ENCODE assay signal across 25 cellular contexts in genomic region chrY:7702481-7702880, GRCh38.
DNase-seq lines count a peak whose midpoint lies in the region; ATAC-seq, FAIRE-seq and TF ChIP-seq lines count a peak whose summit lies in the region.
"Had no signal": no experiment of that assay in that cellular context is flagged by ENCODE, and none has a peak within 500 bp of the region (broad histone marks: within the 10 kb centered on the region; RNA-seq: fewer than 3 reads in every experiment).

No MANE protein-coding gene starts in this region.

- POLR2A ChIA-PET in endothelial cell of umbilical vein (lab: Charles Lee) = no interaction called here

- TF ChIP-seq CTCF in endothelial cell of umbilical vein (IDR thresholded peaks at IDR 0.05; ENCODE audit: extremely low read depth in 1 of 2, insufficient read depth in 1 of 2, low read depth in 1 of 2, low read length in 2 of 2) (no peak), fibroblast of villous mesenchyme (IDR thresholded peaks at IDR 0.05; ENCODE audit: insufficient read depth, low read depth, low read length) (no peak)

- H3K4me2 ChIP-seq in endothelial cell of umbilical vein (ENCODE audit: insufficient read depth, low read length) = no peak overlapping the region
- H3K4me2 ChIP-seq: BLaER1 treated with 17β-estradiol and CSF1 and Interleukin-3, amounts not matched to agents 10 nM and 100 nM; GM23338 had no signal

- TF ChIP-seq POLR2A in endothelial cell of umbilical vein (IDR thresholded peaks at IDR 0.05; ENCODE audit: low read depth, low read length) = no peak

- H3K79me2 ChIP-seq in endothelial cell of umbilical vein (ENCODE audit: control insufficient read depth, insufficient read depth, low read length) = no peaks in the 10 kb centered on the region

- FAIRE-seq in endothelial cell of umbilical vein (lab: Jason Lieb, UNC) = no peak
- FAIRE-seq: A204.1, D721Med, GM12891, GM18507, GM19239 had no signal

- H3K27me3 ChIP-seq in endothelial cell of umbilical vein (ENCODE audit: control insufficient read depth in 2 of 2, insufficient read depth in 2 of 2, low read length in 2 of 2) = no peaks in the 10 kb centered on the region
- H3K27me3 ChIP-seq: BE2C; BLaER1 treated with 17β-estradiol and CSF1 and Interleukin-3, amounts not matched to agents 10 nM and 100 nM had no signal

- ATAC-seq in HG02588 (IDR thresholded peaks at IDR 0.05; ENCODE audit: unreplicated experiment) = no peak
- ATAC-seq: GM23338, HCT116 had no signal

- H4K20me1 ChIP-seq in endothelial cell of umbilical vein (replicated peaks; ENCODE audit: control insufficient read depth, extremely low read depth, insufficient read depth, low read length) = no peaks in the 10 kb centered on the region
- H4K20me1 ChIP-seq: BLaER1 treated with 17β-estradiol and CSF1 and Interleukin-3, amounts not matched to agents 10 nM and 100 nM had no signal

- intact Hi-C loops in endothelial cell of umbilical vein (cut with micrococcal nuclease) = no loop called here

- dilution Hi-C loops in endothelial cell of umbilical vein (cut with MboI; ENCODE audit: extremely low pct_ligation_motif_present, low sequenced_read_pairs) = no loop called here

- no peaks in the 10 kb centered on the region for H3K9me3 ChIP-seq in endothelial cell of umbilical vein (replicated peaks; ENCODE audit: control insufficient read depth, insufficient read depth, low read length)
- H3K9me3 ChIP-seq: BE2C; BLaER1 treated with 17β-estradiol and CSF1 and Interleukin-3, amounts not matched to agents 10 nM and 100 nM had no signal

- no peaks in the 10 kb centered on the region for H3K4me1 ChIP-seq in endothelial cell of umbilical vein (ENCODE audit: control insufficient read depth, extremely low read depth, insufficient read depth, low read length)
- H3K4me1 ChIP-seq: BE2C; BLaER1 treated with 17β-estradiol and CSF1 and Interleukin-3, amounts not matched to agents 10 nM and 100 nM had no signal

- H3K4me3 ChIP-seq in endothelial cell of umbilical vein (replicated peaks in 1 of 3; ENCODE audit: insufficient read depth in 1 of 3, low read depth in 1 of 3, low read length in 3 of 3) (no peak overlapping the region), fibroblast of villous mesenchyme (ENCODE audit: low read depth, low read length) (peak overlapping the region; percentile 53)
- H3K4me3 ChIP-seq: BLaER1 treated with 17β-estradiol and CSF1 and Interleukin-3, amounts not matched to agents 10 nM and 100 nM; GM23338 had no signal

- DNase-seq in NCI-H446 treated with DMSO at 0.1 percent for 48 hours (lab: John Stamatoyannopoulos, UW) = peak; percentile 2
- DNase-seq in NCI-H446 (lab: John Stamatoyannopoulos, UW) = no peak
- peak; percentile 18 for DNase-seq in endothelial cell of umbilical vein (ENCODE audit: low read depth, low spot score)
- DNase-seq in fibroblast of villous mesenchyme (ENCODE audit: low read depth) = no peak
- no peak for DNase-seq in NCI-H2107 (lab: John Stamatoyannopoulos, UW)
- no peak for DNase-seq in NCI-H2029 treated with DMSO at 0.1 percent for 48 hours (lab: John Stamatoyannopoulos, UW)
- no peak for DNase-seq in NCI-H1694 treated with DMSO at 0.1 percent for 48 hours (lab: John Stamatoyannopoulos, UW)
- DNase-seq: AML-193; BE2C; CD4-positive, alpha-beta T cell; CD8-positive, alpha-beta memory T cell; DMS 273 treated with DMSO at 0.1 percent for 48 hours; DMS79 treated with DMSO at 0.1 percent for 48 hours; GF-D8; H9 had no signal

- H2AFZ ChIP-seq in endothelial cell of umbilical vein (ENCODE audit: low read depth, low read length) = no peak overlapping the region
- H2AFZ ChIP-seq: GM23338 had no signal

- no peak overlapping the region for H3K9ac ChIP-seq in endothelial cell of umbilical vein (replicated peaks; ENCODE audit: extremely low read depth, insufficient read depth, low read length)
- H3K9ac ChIP-seq: BLaER1 treated with 17β-estradiol and CSF1 and Interleukin-3, amounts not matched to agents 10 nM and 100 nM had no signal

- H3K9me1 ChIP-seq in endothelial cell of umbilical vein (replicated peaks; ENCODE audit: control insufficient read depth, extremely low read depth, insufficient read depth, low read length) = no peaks in the 10 kb centered on the region

- H3K36me3 ChIP-seq in endothelial cell of umbilical vein (ENCODE audit: control insufficient read depth in 2 of 2, extremely low read depth in 1 of 2, insufficient read depth in 2 of 2, low read length in 2 of 2) = no peaks in the 10 kb centered on the region
- H3K36me3 ChIP-seq: BE2C; BLaER1 treated with 17β-estradiol and CSF1 and Interleukin-3, amounts not matched to agents 10 nM and 100 nM had no signal

- no peak overlapping the region for H3K27ac ChIP-seq in endothelial cell of umbilical vein (ENCODE audit: insufficient read depth, low read depth, low read length)
- H3K27ac ChIP-seq: 22Rv1; BLaER1 treated with 17β-estradiol and CSF1 and Interleukin-3, amounts not matched to agents 10 nM and 100 nM had no signal

- CTCF ChIA-PET in endothelial cell of umbilical vein (lab: Charles Lee) = no interaction called here

- BruUV-seq in endothelial cell of umbilical vein (replicated peaks; lab: Mats Ljungman, UMichigan) = no TSS peak

TF ChIP-seq in endothelial cell of umbilical vein, 7 proteins besides CTCF, POLR2A, EP300 and RAD21:
- no peak for TF ChIP-seq JUN (IDR thresholded peaks at IDR 0.05; ENCODE audit: borderline replicate concordance, insufficient read depth, insufficient read length, low read depth)

Comparison
In these comparisons a context has a peak if more than half of its experiments do, and no peak if none do; other contexts are left out.
1. DNase-seq: peak in NCI-H446 treated with DMSO at 0.1 percent for 48 hours (single experiment) and endothelial cell of umbilical vein (single experiment); none in NCI-H446 (0 of 2), fibroblast of villous mesenchyme (single experiment), NCI-H2107 (single experiment), NCI-H2029 treated with DMSO at 0.1 percent for 48 hours (single experiment) and NCI-H1694 treated with DMSO at 0.1 percent for 48 hours (single experiment).